1 cellular context compared by ENCODE assay signal in the genomic region with DNA sequence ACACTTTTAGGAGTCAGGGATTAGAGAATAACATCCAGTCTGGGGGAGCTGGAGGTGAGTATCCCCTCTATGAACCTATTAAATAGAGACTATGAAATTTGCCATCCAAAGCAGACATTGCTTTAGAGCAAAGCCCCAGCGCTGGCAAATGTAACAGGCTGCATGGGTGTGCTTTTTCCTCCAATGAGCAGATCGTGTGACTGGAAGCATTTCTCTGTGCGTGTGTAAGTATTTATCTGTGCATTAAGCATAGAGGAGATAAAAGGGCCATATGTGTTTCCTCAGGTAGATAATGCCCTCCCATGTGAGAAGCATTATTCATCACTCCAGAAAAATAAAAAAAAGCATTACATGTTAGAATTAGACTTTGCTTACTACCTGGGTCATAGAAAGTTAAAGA.
TF ChIP-seq lines count a peak whose summit lies in the region.

No MANE protein-coding gene starts in this region.

TF ChIP-seq in H1, 55 proteins besides CTCF, POLR2A, EP300 and RAD21:
- no peak for TF ChIP-seq JUND (IDR thresholded peaks at IDR 0.05; ENCODE audit: low read length)
- no peak for TF ChIP-seq FOSL1 (IDR thresholded peaks at IDR 0.05; ENCODE audit: insufficient read depth, low read depth, low read length)
- TF ChIP-seq TAF1 (IDR thresholded peaks at IDR 0.05; ENCODE audit: low read depth, low read length), result no peak
- TF ChIP-seq CEBPB (IDR thresholded peaks at IDR 0.05; ENCODE audit: low read depth, low read length), result no peak
- TF ChIP-seq KDM4A (IDR thresholded peaks at IDR 0.05; ENCODE audit: low read depth, low read length, severe bottlenecking), result no peak
- no peak for TF ChIP-seq KDM5A (IDR thresholded peaks at IDR 0.05; ENCODE audit: low read length)
- no peak for TF ChIP-seq SP2 (IDR thresholded peaks at IDR 0.05; ENCODE audit: low read length)
- no peak for TF ChIP-seq NANOG (IDR thresholded peaks at IDR 0.05; ENCODE audit: insufficient read depth, low read depth, low read length, poor library complexity, severe bottlenecking)
- no peak for TF ChIP-seq SRF (IDR thresholded peaks at IDR 0.05; ENCODE audit: low read depth, low read length)
- no peak for TF ChIP-seq GABPA (IDR thresholded peaks at IDR 0.05; ENCODE audit: borderline replicate concordance, insufficient read depth, low read length)
- TF ChIP-seq TEAD4 (IDR thresholded peaks at IDR 0.05; ENCODE audit: low read depth, low read length), result no peak
- no peak for TF ChIP-seq RXRA (IDR thresholded peaks at IDR 0.05; ENCODE audit: insufficient read depth, low read depth, low read length)
- no peak for TF ChIP-seq RFX5 (IDR thresholded peaks at IDR 0.05; ENCODE audit: borderline replicate concordance, low read depth, low read length)
- TF ChIP-seq, protein P1, sequence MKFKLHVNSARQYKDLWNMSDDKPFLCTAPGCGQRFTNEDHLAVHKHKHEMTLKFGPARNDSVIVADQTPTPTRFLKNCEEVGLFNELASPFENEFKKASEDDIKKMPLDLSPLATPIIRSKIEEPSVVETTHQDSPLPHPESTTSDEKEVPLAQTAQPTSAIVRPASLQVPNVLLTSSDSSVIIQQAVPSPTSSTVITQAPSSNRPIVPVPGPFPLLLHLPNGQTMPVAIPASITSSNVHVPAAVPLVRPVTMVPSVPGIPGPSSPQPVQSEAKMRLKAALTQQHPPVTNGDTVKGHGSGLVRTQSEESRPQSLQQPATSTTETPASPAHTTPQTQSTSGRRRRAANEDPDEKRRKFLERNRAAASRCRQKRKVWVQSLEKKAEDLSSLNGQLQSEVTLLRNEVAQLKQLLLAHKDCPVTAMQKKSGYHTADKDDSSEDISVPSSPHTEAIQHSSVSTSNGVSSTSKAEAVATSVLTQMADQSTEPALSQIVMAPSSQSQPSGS (IDR thresholded peaks at IDR 0.05; ENCODE audit: low read length), result no peak
- no peak for TF ChIP-seq SIN3A (conservative IDR thresholded peaks at IDR 0.05 in 1 of 2, IDR thresholded peaks at IDR 0.05 in 1 of 2; ENCODE audit: low read depth in 1 of 2, low read length in 2 of 2)
- no peak for TF ChIP-seq SIRT6 (IDR thresholded peaks at IDR 0.05; ENCODE audit: low read length)
- TF ChIP-seq SP1 (IDR thresholded peaks at IDR 0.05; ENCODE audit: low read depth, low read length), result no peak
